In the genomic region with DNA sequence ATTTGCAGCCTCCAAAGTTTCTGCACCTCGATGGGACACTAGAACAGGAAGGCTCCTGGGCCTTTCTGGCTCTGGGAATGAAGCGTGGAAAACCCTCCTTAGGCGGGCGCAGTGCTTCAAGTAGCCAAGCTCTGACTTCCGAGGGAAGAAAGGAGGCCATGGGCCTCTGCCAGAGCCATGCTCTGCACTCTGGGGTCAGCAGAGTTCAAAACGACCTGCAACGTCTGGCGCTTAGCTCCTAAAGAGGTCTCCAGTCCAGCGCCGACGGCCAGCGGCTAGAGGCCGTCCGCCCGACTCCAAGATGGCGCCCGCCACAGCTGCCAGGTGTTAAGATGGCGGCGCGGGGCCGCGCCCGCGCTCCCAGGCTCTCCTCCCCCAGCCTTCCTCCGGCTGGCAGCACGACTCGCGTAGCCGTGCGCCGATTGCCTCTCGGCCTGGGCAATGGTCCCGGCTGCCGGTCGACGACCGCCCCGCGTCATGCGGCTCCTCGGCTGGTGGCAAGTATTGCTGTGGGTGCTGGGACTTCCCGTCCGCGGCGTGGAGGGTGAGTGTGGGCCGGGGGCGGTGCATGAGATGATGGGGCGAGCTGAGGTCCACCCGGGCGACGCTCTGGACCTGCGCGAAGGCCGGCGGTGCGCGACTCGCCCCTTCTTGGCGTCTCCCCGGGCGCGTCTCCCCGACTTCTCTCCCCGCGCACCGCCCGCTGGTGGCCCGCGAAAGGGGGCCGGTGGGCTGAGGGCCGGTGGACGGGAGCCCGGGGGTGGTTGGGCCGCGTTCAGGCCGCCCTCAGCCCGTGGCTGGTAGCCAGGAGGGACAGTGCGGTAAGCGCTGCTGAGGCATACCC, we compare ENCODE assay signal across 1 cellular context.
TF ChIP-seq lines count a peak whose summit lies in the region.

A gene with protein sequence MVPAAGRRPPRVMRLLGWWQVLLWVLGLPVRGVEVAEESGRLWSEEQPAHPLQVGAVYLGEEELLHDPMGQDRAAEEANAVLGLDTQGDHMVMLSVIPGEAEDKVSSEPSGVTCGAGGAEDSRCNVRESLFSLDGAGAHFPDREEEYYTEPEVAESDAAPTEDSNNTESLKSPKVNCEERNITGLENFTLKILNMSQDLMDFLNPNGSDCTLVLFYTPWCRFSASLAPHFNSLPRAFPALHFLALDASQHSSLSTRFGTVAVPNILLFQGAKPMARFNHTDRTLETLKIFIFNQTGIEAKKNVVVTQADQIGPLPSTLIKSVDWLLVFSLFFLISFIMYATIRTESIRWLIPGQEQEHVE (plus strand): TSS at position 385 of the 844 bp plus-strand sequence. CDS start 57 bp downstream, at position 442.

TF ChIP-seq in HepG2, 621 proteins besides CTCF, POLR2A, EP300 and RAD21 (continued from another document and continues in another):
- TF ChIP-seq HIVEP1 (CRISPR knock-in tag; IDR thresholded peaks at IDR 0.05) (peak; percentile 87), RBM39 (IDR thresholded peaks at IDR 0.05; ENCODE audit: low read depth, low read length, poor library complexity, severe bottlenecking) (no peak), ZNF260 (CRISPR knock-in tag; IDR thresholded peaks at IDR 0.05; ENCODE audit: borderline replicate concordance, low read depth) (no peak), ARHGAP35 (CRISPR knock-in tag; IDR thresholded peaks at IDR 0.05; ENCODE audit: borderline replicate concordance) (peak; percentile 69; the same call in 1 of the 2 replicates), AGO2 (optimal IDR thresholded peaks at IDR 0.05; ENCODE audit: low read depth, low read length) (peak; percentile 87), CCAR2 (optimal IDR thresholded peaks at IDR 0.05; ENCODE audit: low read depth, low read length) (no peak), ZNF253 (CRISPR knock-in tag; IDR thresholded peaks at IDR 0.05; ENCODE audit: borderline replicate concordance) (peak; percentile 82; the same call in 1 of the 2 replicates), SP2 (CRISPR knock-in tag; IDR thresholded peaks at IDR 0.05) (no peak), JUN (CRISPR knock-in tag; IDR thresholded peaks at IDR 0.05) (peak; percentile 26; the same call in 1 of the 2 replicates), TOPORS (CRISPR knock-in tag; IDR thresholded peaks at IDR 0.05) (no peak), FOXP1 (IDR thresholded peaks at IDR 0.05) (no peak), FOXP1 (CRISPR knock-in tag; IDR thresholded peaks at IDR 0.05) (no peak), ISX (CRISPR knock-in tag; conservative IDR thresholded peaks at IDR 0.05) (peak; percentile 84; the same call in 1 of the 2 replicates), GLI4 (CRISPR knock-in tag; IDR thresholded peaks at IDR 0.05; ENCODE audit: borderline replicate concordance) (peak; percentile 43; the same call in 1 of the 2 replicates), SUZ12 (IDR thresholded peaks at IDR 0.05; ENCODE audit: low read depth, low read length) (no peak), ZNF12 (CRISPR knock-in tag; IDR thresholded peaks at IDR 0.05) (no peak), CENPT (CRISPR knock-in tag; IDR thresholded peaks at IDR 0.05; ENCODE audit: low read depth) (0 out of 2 replicates have a peak, but pooled peaks have one; percentile 32), ZNF432 (CRISPR knock-in tag; IDR thresholded peaks at IDR 0.05; ENCODE audit: borderline replicate concordance) (peak; percentile 62; the same call in 1 of the 2 replicates), SP140L (CRISPR knock-in tag; IDR thresholded peaks at IDR 0.05; ENCODE audit: borderline replicate concordance) (no peak), ETV5 (CRISPR knock-in tag; IDR thresholded peaks at IDR 0.05; ENCODE audit: borderline replicate concordance) (peak; percentile 83), KLF11 (CRISPR knock-in tag; IDR thresholded peaks at IDR 0.05) (no peak), NFRKB (IDR thresholded peaks at IDR 0.05) (peak; percentile 91), CHD2 (IDR thresholded peaks at IDR 0.05; ENCODE audit: low read depth, low read length) (no peak), KLF15 (CRISPR knock-in tag; IDR thresholded peaks at IDR 0.05; ENCODE audit: borderline replicate concordance) (0 out of 2 replicates have a peak, but pooled peaks have one; percentile 43), NR1H2 (CRISPR knock-in tag; IDR thresholded peaks at IDR 0.05; ENCODE audit: borderline replicate concordance, low read depth) (peak; percentile 91; the same call in 1 of the 2 replicates), NFIC (IDR thresholded peaks at IDR 0.05; ENCODE audit: low read length) (no peak; the same call in 1 of the 2 replicates), ZNF24 (IDR thresholded peaks at IDR 0.05) (no peak), ERF (CRISPR knock-in tag; IDR thresholded peaks at IDR 0.05) (peak; percentile 94), ZNF674 (CRISPR knock-in tag; IDR thresholded peaks at IDR 0.05; ENCODE audit: low read depth) (peak; percentile 82), HHEX (CRISPR knock-in tag; IDR thresholded peaks at IDR 0.05) (no peak), ZNF282 (IDR thresholded peaks at IDR 0.05; ENCODE audit: partially characterized antibody) (no peak), ZNF331 (CRISPR knock-in tag; IDR thresholded peaks at IDR 0.05) (peak; percentile 51; the same call in 1 of the 2 replicates), ZNF563 (CRISPR knock-in tag; IDR thresholded peaks at IDR 0.05) (peak; percentile 97), SAFB2 (CRISPR knock-in tag; IDR thresholded peaks at IDR 0.05; ENCODE audit: borderline replicate concordance, low read depth) (peak; percentile 89; the same call in 1 of the 2 replicates), MIER2 (CRISPR knock-in tag; IDR thresholded peaks at IDR 0.05) (0 out of 2 replicates have a peak, but pooled peaks have one; percentile 41), ETV6 (CRISPR knock-in tag; conservative IDR thresholded peaks at IDR 0.05) (peak; percentile 70; the same call in 1 of the 2 replicates), PHB2 (IDR thresholded peaks at IDR 0.05; ENCODE audit: partially characterized antibody) (no peak), CREB1 (IDR thresholded peaks at IDR 0.05) (0 out of 2 replicates have a peak, but pooled peaks have one; percentile 38), CREB1 (CRISPR knock-in tag; IDR thresholded peaks at IDR 0.05) (no peak), MLLT10 (CRISPR knock-in tag; IDR thresholded peaks at IDR 0.05) (no peak), FOXM1 (CRISPR knock-in tag; IDR thresholded peaks at IDR 0.05) (no peak)
- TF ChIP-seq, protein P1, sequence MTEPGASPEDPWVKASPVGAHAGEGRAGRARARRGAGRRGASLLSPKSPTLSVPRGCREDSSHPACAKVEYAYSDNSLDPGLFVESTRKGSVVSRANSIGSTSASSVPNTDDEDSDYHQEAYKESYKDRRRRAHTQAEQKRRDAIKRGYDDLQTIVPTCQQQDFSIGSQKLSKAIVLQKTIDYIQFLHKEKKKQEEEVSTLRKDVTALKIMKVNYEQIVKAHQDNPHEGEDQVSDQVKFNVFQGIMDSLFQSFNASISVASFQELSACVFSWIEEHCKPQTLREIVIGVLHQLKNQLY (CRISPR knock-in tag; IDR thresholded peaks at IDR 0.05) = no peak
- TF ChIP-seq, protein P2, sequence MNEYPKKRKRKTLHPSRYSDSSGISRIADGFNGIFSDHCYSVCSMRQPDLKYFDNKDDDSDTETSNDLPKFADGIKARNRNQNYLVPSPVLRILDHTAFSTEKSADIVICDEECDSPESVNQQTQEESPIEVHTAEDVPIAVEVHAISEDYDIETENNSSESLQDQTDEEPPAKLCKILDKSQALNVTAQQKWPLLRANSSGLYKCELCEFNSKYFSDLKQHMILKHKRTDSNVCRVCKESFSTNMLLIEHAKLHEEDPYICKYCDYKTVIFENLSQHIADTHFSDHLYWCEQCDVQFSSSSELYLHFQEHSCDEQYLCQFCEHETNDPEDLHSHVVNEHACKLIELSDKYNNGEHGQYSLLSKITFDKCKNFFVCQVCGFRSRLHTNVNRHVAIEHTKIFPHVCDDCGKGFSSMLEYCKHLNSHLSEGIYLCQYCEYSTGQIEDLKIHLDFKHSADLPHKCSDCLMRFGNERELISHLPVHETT (CRISPR knock-in tag; conservative IDR thresholded peaks at IDR 0.05) = peak; percentile 79
- TF ChIP-seq, protein P3, sequence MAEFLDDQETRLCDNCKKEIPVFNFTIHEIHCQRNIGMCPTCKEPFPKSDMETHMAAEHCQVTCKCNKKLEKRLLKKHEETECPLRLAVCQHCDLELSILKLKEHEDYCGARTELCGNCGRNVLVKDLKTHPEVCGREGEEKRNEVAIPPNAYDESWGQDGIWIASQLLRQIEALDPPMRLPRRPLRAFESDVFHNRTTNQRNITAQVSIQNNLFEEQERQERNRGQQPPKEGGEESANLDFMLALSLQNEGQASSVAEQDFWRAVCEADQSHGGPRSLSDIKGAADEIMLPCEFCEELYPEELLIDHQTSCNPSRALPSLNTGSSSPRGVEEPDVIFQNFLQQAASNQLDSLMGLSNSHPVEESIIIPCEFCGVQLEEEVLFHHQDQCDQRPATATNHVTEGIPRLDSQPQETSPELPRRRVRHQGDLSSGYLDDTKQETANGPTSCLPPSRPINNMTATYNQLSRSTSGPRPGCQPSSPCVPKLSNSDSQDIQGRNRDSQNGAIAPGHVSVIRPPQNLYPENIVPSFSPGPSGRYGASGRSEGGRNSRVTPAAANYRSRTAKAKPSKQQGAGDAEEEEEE (CRISPR knock-in tag; IDR thresholded peaks at IDR 0.05; ENCODE audit: borderline replicate concordance) = no peak
- TF ChIP-seq, protein P4, sequence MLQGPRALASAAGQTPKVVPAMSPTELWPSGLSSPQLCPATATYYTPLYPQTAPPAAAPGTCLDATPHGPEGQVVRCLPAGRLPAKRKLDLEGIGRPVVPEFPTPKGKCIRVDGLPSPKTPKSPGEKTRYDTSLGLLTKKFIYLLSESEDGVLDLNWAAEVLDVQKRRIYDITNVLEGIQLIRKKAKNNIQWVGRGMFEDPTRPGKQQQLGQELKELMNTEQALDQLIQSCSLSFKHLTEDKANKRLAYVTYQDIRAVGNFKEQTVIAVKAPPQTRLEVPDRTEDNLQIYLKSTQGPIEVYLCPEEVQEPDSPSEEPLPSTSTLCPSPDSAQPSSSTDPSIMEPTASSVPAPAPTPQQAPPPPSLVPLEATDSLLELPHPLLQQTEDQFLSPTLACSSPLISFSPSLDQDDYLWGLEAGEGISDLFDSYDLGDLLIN (CRISPR knock-in tag; IDR thresholded peaks at IDR 0.05; ENCODE audit: borderline replicate concordance) = peak; percentile 89; the same call in 1 of the 2 replicates
- TF ChIP-seq, protein P5, sequence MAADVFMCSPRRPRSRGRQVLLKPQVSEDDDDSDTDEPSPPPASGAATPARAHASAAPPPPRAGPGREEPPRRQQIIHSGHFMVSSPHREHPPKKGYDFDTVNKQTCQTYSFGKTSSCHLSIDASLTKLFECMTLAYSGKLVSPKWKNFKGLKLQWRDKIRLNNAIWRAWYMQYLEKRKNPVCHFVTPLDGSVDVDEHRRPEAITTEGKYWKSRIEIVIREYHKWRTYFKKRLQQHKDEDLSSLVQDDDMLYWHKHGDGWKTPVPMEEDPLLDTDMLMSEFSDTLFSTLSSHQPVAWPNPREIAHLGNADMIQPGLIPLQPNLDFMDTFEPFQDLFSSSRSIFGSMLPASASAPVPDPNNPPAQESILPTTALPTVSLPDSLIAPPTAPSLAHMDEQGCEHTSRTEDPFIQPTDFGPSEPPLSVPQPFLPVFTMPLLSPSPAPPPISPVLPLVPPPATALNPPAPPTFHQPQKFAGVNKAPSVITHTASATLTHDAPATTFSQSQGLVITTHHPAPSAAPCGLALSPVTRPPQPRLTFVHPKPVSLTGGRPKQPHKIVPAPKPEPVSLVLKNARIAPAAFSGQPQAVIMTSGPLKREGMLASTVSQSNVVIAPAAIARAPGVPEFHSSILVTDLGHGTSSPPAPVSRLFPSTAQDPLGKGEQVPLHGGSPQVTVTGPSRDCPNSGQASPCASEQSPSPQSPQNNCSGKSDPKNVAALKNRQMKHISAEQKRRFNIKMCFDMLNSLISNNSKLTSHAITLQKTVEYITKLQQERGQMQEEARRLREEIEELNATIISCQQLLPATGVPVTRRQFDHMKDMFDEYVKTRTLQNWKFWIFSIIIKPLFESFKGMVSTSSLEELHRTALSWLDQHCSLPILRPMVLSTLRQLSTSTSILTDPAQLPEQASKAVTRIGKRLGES (CRISPR knock-in tag; IDR thresholded peaks at IDR 0.05; ENCODE audit: borderline replicate concordance) = no peak
- TF ChIP-seq, protein P6, sequence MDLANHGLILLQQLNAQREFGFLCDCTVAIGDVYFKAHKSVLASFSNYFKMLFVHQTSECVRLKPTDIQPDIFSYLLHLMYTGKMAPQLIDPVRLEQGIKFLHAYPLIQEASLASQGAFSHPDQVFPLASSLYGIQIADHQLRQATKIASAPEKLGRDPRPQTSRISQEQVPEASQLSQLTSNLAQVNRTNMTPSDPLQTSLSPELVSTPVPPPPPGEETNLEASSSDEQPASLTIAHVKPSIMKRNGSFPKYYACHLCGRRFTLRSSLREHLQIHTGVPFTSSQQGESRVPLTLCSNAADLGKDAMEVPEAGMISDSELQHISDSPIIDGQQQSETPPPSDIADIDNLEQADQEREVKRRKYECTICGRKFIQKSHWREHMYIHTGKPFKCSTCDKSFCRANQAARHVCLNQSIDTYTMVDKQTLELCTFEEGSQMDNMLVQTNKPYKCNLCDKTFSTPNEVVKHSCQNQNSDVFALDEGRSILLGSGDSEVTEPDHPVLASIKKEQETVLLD (CRISPR knock-in tag; IDR thresholded peaks at IDR 0.05; ENCODE audit: low read depth) = no peak
- TF ChIP-seq, protein P7, sequence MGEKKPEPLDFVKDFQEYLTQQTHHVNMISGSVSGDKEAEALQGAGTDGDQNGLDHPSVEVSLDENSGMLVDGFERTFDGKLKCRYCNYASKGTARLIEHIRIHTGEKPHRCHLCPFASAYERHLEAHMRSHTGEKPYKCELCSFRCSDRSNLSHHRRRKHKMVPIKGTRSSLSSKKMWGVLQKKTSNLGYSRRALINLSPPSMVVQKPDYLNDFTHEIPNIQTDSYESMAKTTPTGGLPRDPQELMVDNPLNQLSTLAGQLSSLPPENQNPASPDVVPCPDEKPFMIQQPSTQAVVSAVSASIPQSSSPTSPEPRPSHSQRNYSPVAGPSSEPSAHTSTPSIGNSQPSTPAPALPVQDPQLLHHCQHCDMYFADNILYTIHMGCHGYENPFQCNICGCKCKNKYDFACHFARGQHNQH (CRISPR knock-in tag; IDR thresholded peaks at IDR 0.05) = peak; percentile 94
- TF ChIP-seq, protein P8, sequence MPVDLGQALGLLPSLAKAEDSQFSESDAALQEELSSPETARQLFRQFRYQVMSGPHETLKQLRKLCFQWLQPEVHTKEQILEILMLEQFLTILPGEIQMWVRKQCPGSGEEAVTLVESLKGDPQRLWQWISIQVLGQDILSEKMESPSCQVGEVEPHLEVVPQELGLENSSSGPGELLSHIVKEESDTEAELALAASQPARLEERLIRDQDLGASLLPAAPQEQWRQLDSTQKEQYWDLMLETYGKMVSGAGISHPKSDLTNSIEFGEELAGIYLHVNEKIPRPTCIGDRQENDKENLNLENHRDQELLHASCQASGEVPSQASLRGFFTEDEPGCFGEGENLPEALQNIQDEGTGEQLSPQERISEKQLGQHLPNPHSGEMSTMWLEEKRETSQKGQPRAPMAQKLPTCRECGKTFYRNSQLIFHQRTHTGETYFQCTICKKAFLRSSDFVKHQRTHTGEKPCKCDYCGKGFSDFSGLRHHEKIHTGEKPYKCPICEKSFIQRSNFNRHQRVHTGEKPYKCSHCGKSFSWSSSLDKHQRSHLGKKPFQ (CRISPR knock-in tag; IDR thresholded peaks at IDR 0.05; ENCODE audit: insufficient replicate concordance) = no peak
